Comparison of ENCODE assay signal across 1 cellular context in the genomic region with DNA sequence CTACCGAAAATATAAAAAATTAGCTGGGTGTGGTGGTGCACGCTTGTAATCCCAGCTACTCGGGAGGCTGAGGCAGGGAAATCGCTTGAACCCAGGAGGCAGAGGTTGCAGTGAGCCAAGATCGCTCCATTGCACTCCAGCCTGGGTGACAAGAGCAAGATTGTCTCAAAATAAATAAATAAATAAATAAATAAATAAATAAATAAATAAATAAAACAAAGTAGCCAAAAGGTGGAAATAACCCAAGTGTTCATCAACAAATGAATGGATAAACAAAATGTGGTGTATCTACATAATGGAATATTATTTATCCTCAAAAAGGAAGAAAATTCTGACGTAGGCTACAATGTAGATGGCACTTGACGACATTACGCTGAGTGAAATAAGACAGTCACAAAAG. TPM values are rescaled to one million over a fixed set of nuclear protein-coding genes. Genes with fewer than 3 reads are reported as not detected.
"Had no signal": no experiment of that assay in that cellular context is flagged by ENCODE, and none has a peak within 500 bp of the region (broad histone marks: within the 10 kb centered on the region; RNA-seq: fewer than 3 reads in every experiment).

No MANE protein-coding gene starts in this region.

RNA-seq across cellular contexts. Expression of gene TRIM67, which starts 29.3 kb away (rescaled TPM):
- polyA plus RNA-seq: SK-N-SH had no signal
